In the genomic region with DNA sequence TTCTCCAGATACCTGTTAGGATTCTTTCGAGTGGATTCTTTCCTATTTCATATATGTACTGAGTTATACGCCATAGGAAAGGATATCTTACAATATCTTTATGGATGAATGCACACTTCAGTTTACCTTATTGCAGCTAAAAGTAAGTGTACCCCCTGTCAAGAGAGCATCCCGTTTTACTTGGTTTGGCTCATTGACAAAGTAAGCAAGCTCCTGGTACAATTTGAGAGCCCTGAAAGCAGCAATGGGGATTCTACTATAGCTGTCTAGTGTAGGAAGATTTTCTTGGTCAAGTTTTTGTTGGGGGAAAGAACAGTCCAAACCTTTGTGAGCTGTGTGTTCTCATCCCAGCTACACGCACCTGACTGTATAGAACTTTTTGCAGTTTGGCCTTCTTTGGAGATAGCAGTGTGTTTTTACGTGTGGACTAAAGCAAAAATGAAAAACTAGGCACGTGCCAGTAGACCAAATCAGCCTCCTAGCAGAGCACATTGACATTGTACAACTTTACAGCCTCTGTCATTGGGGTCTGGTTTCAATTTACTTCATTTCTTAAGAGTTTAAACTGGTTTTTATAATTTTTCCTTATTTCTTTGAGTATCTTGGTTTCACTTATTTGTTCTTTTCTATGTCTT, we compare ENCODE assay signal across 16 cellular contexts. TPM values are rescaled to one million over a fixed set of nuclear protein-coding genes. Genes with fewer than 3 reads are reported as not detected.
DNase-seq lines count a peak whose midpoint lies in the region; ATAC-seq and TF ChIP-seq lines count a peak whose summit lies in the region.
"Had no signal": no experiment of that assay in that cellular context is flagged by ENCODE, and none has a peak within 500 bp of the region (broad histone marks: within the 10 kb centered on the region; RNA-seq: fewer than 3 reads in every experiment).

No MANE protein-coding gene starts in this region.

- no peaks in the 10 kb centered on the region for H3K9me3 ChIP-seq in right atrium auricular region
- H3K9me3 ChIP-seq in SK-N-MC (ENCODE audit: low read depth, low read length), result no peaks in the 10 kb centered on the region
- H3K9me3 ChIP-seq: left ventricle myocardium inferior, tibial artery had no signal

- H3K9ac ChIP-seq in SK-N-MC (ENCODE audit: insufficient read length), result no peak overlapping the region

- intact Hi-C loops in Right ventricle myocardium superior (cut with DNase I), result no loop called here

- CTCF ChIA-PET in WTC11 (lab: Charles Lee), result interaction anchor here (1.0 kb wide), 1 partner anchor 80 kb away, joined by 4 read pairs; no protein-coding TSS in a partner anchor

- peaks cover 0 to 92% of the 10 kb centered on the region in 2 donors for H3K4me1 ChIP-seq in right atrium auricular region

- no peaks in the 10 kb centered on the region for H3K36me3 ChIP-seq in right atrium auricular region
- H3K36me3 ChIP-seq in SK-N-MC (ENCODE audit: insufficient read depth, low read length), result peaks cover 5% of the 10 kb centered on the region
- H3K36me3 ChIP-seq: left ventricle myocardium inferior, tibial artery had no signal

- H3K27ac ChIP-seq in right atrium auricular region, result no peak overlapping the region
- H3K27ac ChIP-seq in SK-N-MC, result peak overlapping the region; percentile 54; the same call in 1 of the 2 replicates
- H3K27ac ChIP-seq: tibial artery had no signal

- DNase-seq in Right ventricle myocardium superior (no peak), right atrium auricular region (ENCODE audit: low spot score) (no peak), SK-N-MC (ENCODE audit: low read depth, low spot score) (no peak), immature natural killer cell (no peak), WTC11 (ENCODE audit: low spot score) (no peak), NCI-H748 (lab: John Stamatoyannopoulos, UW; ENCODE audit: unreplicated experiment) (no peak)
- DNase-seq in activated CD4-positive, alpha-beta T cell treated with anti-CD3 and anti-CD28 coated beads, Interleukin-2, amount 50 U/mL, for 48 hours, result no peak
- DNase-seq: activated CD4-positive, alpha-beta memory T cell treated with anti-CD3 and anti-CD28 coated beads, Interleukin-2, amount 10 ng/mL, durations not matched to agents 7 days and 5 days; DMS153; left ventricle myocardium inferior; NCI-H187 treated with DMSO at 0.1 percent for 48 hours; NCI-H82; retina; T1000; tibial artery had no signal

- H3K9me3 Mint-ChIP-seq in immature natural killer cell, result no peaks in the 10 kb centered on the region
- H3K9me3 Mint-ChIP-seq in WTC11, result no peaks in the 10 kb centered on the region
- H3K9me3 Mint-ChIP-seq: activated CD4-positive, alpha-beta memory T cell treated with anti-CD3 and anti-CD28 coated beads, Interleukin-2, amount 10 ng/mL, durations not matched to agents 7 days and 5 days had no signal

- H3K27me3 Mint-ChIP-seq in immature natural killer cell (ENCODE audit: low read depth in 3 of 3) (no peaks in the 10 kb centered on the region), WTC11 (ENCODE audit: low read depth) (no peaks in the 10 kb centered on the region)
- H3K27me3 Mint-ChIP-seq: activated CD4-positive, alpha-beta memory T cell treated with anti-CD3 and anti-CD28 coated beads, Interleukin-2, amount 10 ng/mL, durations not matched to agents 7 days and 5 days had no signal

- H3K4me1 Mint-ChIP-seq in immature natural killer cell (peaks cover 87 to 98% of the 10 kb centered on the region in 2 donors), WTC11 (peaks cover 61% of the 10 kb centered on the region)

- no peak overlapping the region for H3K4me3 ChIP-seq in right atrium auricular region
- H3K4me3 ChIP-seq in SK-N-MC, result no peak overlapping the region
- H3K4me3 ChIP-seq: left ventricle myocardium inferior, tibial artery had no signal

- TF ChIP-seq CTCF in right atrium auricular region (IDR thresholded peaks at IDR 0.05), result no peak
- TF ChIP-seq CTCF in WTC11 (IDR thresholded peaks at IDR 0.05), result no peak

- H3K27me3 ChIP-seq in right atrium auricular region, result no peaks in the 10 kb centered on the region
- H3K27me3 ChIP-seq: tibial artery had no signal

- POLR2A ChIA-PET in WTC11 (lab: Charles Lee), result interaction anchor here (0.5 kb wide), 1 partner anchor 29 kb away, joined by 3 read pairs; no protein-coding TSS in a partner anchor

- peak; percentile 3 for ATAC-seq in Right ventricle myocardium superior (ENCODE audit: poor library complexity)
- no peak for ATAC-seq in HG03196 (IDR thresholded peaks at IDR 0.05; ENCODE audit: unreplicated experiment)
- ATAC-seq in WTC11, result no peak

- peak overlapping the region in 3 of 5 donors; percentile 10 to 40 (median 39) for H3K4me3 Mint-ChIP-seq in immature natural killer cell
- H3K4me3 Mint-ChIP-seq in WTC11, result no peak overlapping the region
- H3K4me3 Mint-ChIP-seq: activated CD4-positive, alpha-beta memory T cell treated with anti-CD3 and anti-CD28 coated beads, Interleukin-2, amount 10 ng/mL, durations not matched to agents 7 days and 5 days had no signal

- H3K27ac Mint-ChIP-seq in immature natural killer cell, result peak overlapping the region; percentile 18 to 66 (median 42)
- no peak overlapping the region for H3K27ac Mint-ChIP-seq in WTC11
- H3K27ac Mint-ChIP-seq: activated CD4-positive, alpha-beta memory T cell treated with anti-CD3 and anti-CD28 coated beads, Interleukin-2, amount 10 ng/mL, durations not matched to agents 7 days and 5 days had no signal

- H3K36me3 Mint-ChIP-seq in immature natural killer cell, result no peaks in the 10 kb centered on the region
- no peaks in the 10 kb centered on the region for H3K36me3 Mint-ChIP-seq in WTC11

TF ChIP-seq in WTC11, 78 proteins besides CTCF, POLR2A, EP300 and RAD21:
- TF ChIP-seq CBFB (CRISPR knock-in tag; IDR thresholded peaks at IDR 0.05; ENCODE audit: low read depth) (no peak), SMAD3 (CRISPR knock-in tag; IDR thresholded peaks at IDR 0.05; ENCODE audit: borderline replicate concordance) (no peak), TEAD1 (CRISPR knock-in tag; IDR thresholded peaks at IDR 0.05) (no peak), ZNF219 (CRISPR knock-in tag; IDR thresholded peaks at IDR 0.05; ENCODE audit: borderline replicate concordance) (no peak), GRHL2 (CRISPR knock-in tag; IDR thresholded peaks at IDR 0.05; ENCODE audit: insufficient replicate concordance, severe bottlenecking) (no peak)

RNA-seq across cellular contexts. Expression of a gene that starts 44.0 kb away (rescaled TPM):
- total RNA-seq in Right ventricle myocardium superior (73.9 TPM), right atrium auricular region (10 to 100 TPM; 81.1 to 95.2 TPM), WTC11 (2021) (124 to 138 TPM (median 132 TPM) in 3 replicates)
- 10 to 100 TPM; 18.2 to 48.4 (median 29.8) TPM for polyA plus RNA-seq in immature natural killer cell
